ENCODE assay signal across 8 cellular contexts in genomic region chr6:152999538-152999937, GRCh38. TPM values are rescaled to one million over a fixed set of nuclear protein-coding genes. Genes with fewer than 3 reads are reported as not detected.
DNase-seq lines count a peak whose midpoint lies in the region; ATAC-seq, FAIRE-seq and TF ChIP-seq lines count a peak whose summit lies in the region.
"Not testable (repeated sequence)": the region's sequence is repeated elsewhere in the genome, so short reads cannot be mapped to it uniquely, and the experiment has no call there.

No MANE protein-coding gene starts in this region.

- H3K27ac ChIP-seq in CD4-positive, alpha-beta memory T cell (ENCODE audit: low read depth, low read length); MM.1S (ENCODE audit: low read length); endothelial cell of umbilical vein (ENCODE audit: insufficient read depth, low read depth, low read length): not testable (repeated sequence)

- H3K4me1 Mint-ChIP-seq in CD4-positive, alpha-beta memory T cell, result peaks cover 41 to 70% (median 53%) of the 10 kb centered on the region in 4 donors
- peaks cover 46% of the 10 kb centered on the region for H3K4me1 Mint-ChIP-seq in T-helper 2 cell treated with Interferon-gamma antibody and Interleukin-4, amounts not matched to agents 5 μg/mL and 100 μg/mL, for 36 hours (ENCODE audit: low read depth)
- peaks cover 51% of the 10 kb centered on the region for H3K4me1 Mint-ChIP-seq in activated T-cell treated with anti-CD3 and anti-CD28 coated beads, Interleukin-2, amount 50 U/mL, for 4 hours (ENCODE audit: low read depth)
- peaks cover 54% of the 10 kb centered on the region for H3K4me1 Mint-ChIP-seq in activated naive CD8-positive, alpha-beta T cell treated with anti-CD3 and anti-CD28 coated beads, Interleukin-2, amount 50 U/mL, for 24 hours
- H3K4me1 Mint-ChIP-seq in natural killer cell treated with Interleukin-12 subunit alpha and Interleukin-12 subunit beta and Interleukin-15 and Interleukin-18, amount 100 ng/mL, for 72 hours (ENCODE audit: low read depth in 2 of 2), result peaks cover 38 to 54% of the 10 kb centered on the region in 2 donors
- H3K4me1 Mint-ChIP-seq in stimulated activated naive CD8-positive, alpha-beta T cell treated with anti-CD3 and anti-CD28 coated beads, Interleukin-15, Interleukin-2, amounts not matched to agents 100 ng/mL and 50 ng/mL, for 24 hours (ENCODE audit: low read depth), result peaks cover 64% of the 10 kb centered on the region

- peak overlapping the region in 6 of 8 donors; percentile 5 to 72 (median 34) for H3K4me3 Mint-ChIP-seq in CD4-positive, alpha-beta memory T cell
- H3K4me3 Mint-ChIP-seq in T-helper 2 cell treated with Interferon-gamma antibody and Interleukin-4, amounts not matched to agents 5 μg/mL and 100 μg/mL, for 36 hours, result peak overlapping the region; percentile 56
- H3K4me3 Mint-ChIP-seq in activated T-cell treated with anti-CD3 and anti-CD28 coated beads, Interleukin-2, amount 50 U/mL, for 4 hours, result peak overlapping the region; percentile 4
- H3K4me3 Mint-ChIP-seq in activated naive CD8-positive, alpha-beta T cell treated with anti-CD3 and anti-CD28 coated beads, Interleukin-2, amount 50 U/mL, for 24 hours, result peak overlapping the region; percentile 56
- peak overlapping the region; percentile 53 for H3K4me3 Mint-ChIP-seq in natural killer cell treated with Interleukin-12 subunit alpha and Interleukin-12 subunit beta and Interleukin-15 and Interleukin-18, amount 100 ng/mL, for 72 hours
- peak overlapping the region; percentile 70 for H3K4me3 Mint-ChIP-seq in stimulated activated naive CD8-positive, alpha-beta T cell treated with anti-CD3 and anti-CD28 coated beads, Interleukin-15, Interleukin-2, amounts not matched to agents 100 ng/mL and 50 ng/mL, for 24 hours

- not testable (repeated sequence) for H3K9me3 Mint-ChIP-seq in CD4-positive, alpha-beta memory T cell; T-helper 2 cell treated with Interferon-gamma antibody and Interleukin-4, amounts not matched to agents 5 μg/mL and 100 μg/mL, for 36 hours; activated T-cell treated with anti-CD3 and anti-CD28 coated beads, Interleukin-2, amount 50 U/mL, for 4 hours; activated naive CD8-positive, alpha-beta T cell treated with anti-CD3 and anti-CD28 coated beads, Interleukin-2, amount 50 U/mL, for 24 hours; natural killer cell treated with Interleukin-12 subunit alpha and Interleukin-12 subunit beta and Interleukin-15 and Interleukin-18, amount 100 ng/mL, for 72 hours; stimulated activated naive CD8-positive, alpha-beta T cell treated with anti-CD3 and anti-CD28 coated beads, Interleukin-15, Interleukin-2, amounts not matched to agents 100 ng/mL and 50 ng/mL, for 24 hours

- H3K79me2 ChIP-seq in MM.1S (ENCODE audit: low read length) (peaks cover 60% of the 10 kb centered on the region), endothelial cell of umbilical vein (ENCODE audit: control insufficient read depth, insufficient read depth, low read length) (peaks cover 67% of the 10 kb centered on the region)

- H3K4me2 ChIP-seq in MM.1S (ENCODE audit: low read depth, low read length) (0 out of 2 replicates have a peak overlapping the region, but pooled peaks have one; percentile 18), endothelial cell of umbilical vein (ENCODE audit: insufficient read depth, low read length) (peak overlapping the region; percentile 42)

- not testable (repeated sequence) for FAIRE-seq in endothelial cell of umbilical vein (lab: Jason Lieb, UNC)

- not testable (repeated sequence) for H3K4me3 ChIP-seq in CD4-positive, alpha-beta memory T cell (ENCODE audit: low read length in 2 of 2); MM.1S (ENCODE audit: low read length); endothelial cell of umbilical vein (replicated peaks in 1 of 3; ENCODE audit: insufficient read depth in 1 of 3, low read depth in 1 of 3, low read length in 3 of 3)

- not testable (repeated sequence) for H3F3A ChIP-seq in MM.1S (ENCODE audit: insufficient read depth, low read length)

- not testable (repeated sequence) for H3K27me3 Mint-ChIP-seq in CD4-positive, alpha-beta memory T cell; T-helper 2 cell treated with Interferon-gamma antibody and Interleukin-4, amounts not matched to agents 5 μg/mL and 100 μg/mL, for 36 hours (ENCODE audit: low read depth); activated T-cell treated with anti-CD3 and anti-CD28 coated beads, Interleukin-2, amount 50 U/mL, for 4 hours (ENCODE audit: low read depth); activated naive CD8-positive, alpha-beta T cell treated with anti-CD3 and anti-CD28 coated beads, Interleukin-2, amount 50 U/mL, for 24 hours; natural killer cell treated with Interleukin-12 subunit alpha and Interleukin-12 subunit beta and Interleukin-15 and Interleukin-18, amount 100 ng/mL, for 72 hours; stimulated activated naive CD8-positive, alpha-beta T cell treated with anti-CD3 and anti-CD28 coated beads, Interleukin-15, Interleukin-2, amounts not matched to agents 100 ng/mL and 50 ng/mL, for 24 hours

- H3K9ac ChIP-seq in MM.1S (ENCODE audit: low read length); endothelial cell of umbilical vein (replicated peaks; ENCODE audit: extremely low read depth, insufficient read depth, low read length): not testable (repeated sequence)

- peaks cover 56% of the 10 kb centered on the region for H3K4me1 ChIP-seq in CD4-positive, alpha-beta memory T cell (ENCODE audit: insufficient read depth, low read length)
- not testable (repeated sequence) for H3K4me1 ChIP-seq in MM.1S (ENCODE audit: low read length)
- H3K4me1 ChIP-seq in endothelial cell of umbilical vein (ENCODE audit: control insufficient read depth, extremely low read depth, insufficient read depth, low read length), result peaks cover 22% of the 10 kb centered on the region

- H3K36me3 Mint-ChIP-seq in CD4-positive, alpha-beta memory T cell, result peaks cover 22 to 49% of the 10 kb centered on the region in 2 donors
- H3K36me3 Mint-ChIP-seq in T-helper 2 cell treated with Interferon-gamma antibody and Interleukin-4, amounts not matched to agents 5 μg/mL and 100 μg/mL, for 36 hours (ENCODE audit: low read depth), result peaks cover 53% of the 10 kb centered on the region
- H3K36me3 Mint-ChIP-seq in activated T-cell treated with anti-CD3 and anti-CD28 coated beads, Interleukin-2, amount 50 U/mL, for 4 hours (ENCODE audit: insufficient read depth), result peaks cover 23% of the 10 kb centered on the region
- peaks cover 41% of the 10 kb centered on the region for H3K36me3 Mint-ChIP-seq in activated naive CD8-positive, alpha-beta T cell treated with anti-CD3 and anti-CD28 coated beads, Interleukin-2, amount 50 U/mL, for 24 hours (ENCODE audit: low read depth)
- H3K36me3 Mint-ChIP-seq in natural killer cell treated with Interleukin-12 subunit alpha and Interleukin-12 subunit beta and Interleukin-15 and Interleukin-18, amount 100 ng/mL, for 72 hours, result peaks cover 29% of the 10 kb centered on the region
- peaks cover 51% of the 10 kb centered on the region for H3K36me3 Mint-ChIP-seq in stimulated activated naive CD8-positive, alpha-beta T cell treated with anti-CD3 and anti-CD28 coated beads, Interleukin-15, Interleukin-2, amounts not matched to agents 100 ng/mL and 50 ng/mL, for 24 hours (ENCODE audit: low read depth)

- dilution Hi-C loops in endothelial cell of umbilical vein (cut with MboI; ENCODE audit: extremely low pct_ligation_motif_present, low sequenced_read_pairs), result not testable (repeated sequence)

- H3K9me1 ChIP-seq in endothelial cell of umbilical vein (replicated peaks; ENCODE audit: control insufficient read depth, extremely low read depth, insufficient read depth, low read length), result not testable (repeated sequence)

- H3K27me3 ChIP-seq in CD4-positive, alpha-beta memory T cell (ENCODE audit: insufficient read depth, low read length); MM.1S (replicated peaks; ENCODE audit: insufficient read depth, low read length); endothelial cell of umbilical vein (ENCODE audit: control insufficient read depth in 2 of 2, insufficient read depth in 2 of 2, low read length in 2 of 2): not testable (repeated sequence)

- H3K36me3 ChIP-seq in CD4-positive, alpha-beta memory T cell (ENCODE audit: insufficient read depth, low read length), result peaks cover 12% of the 10 kb centered on the region
- H3K36me3 ChIP-seq in MM.1S (replicated peaks; ENCODE audit: insufficient read depth, low read length); endothelial cell of umbilical vein (ENCODE audit: control insufficient read depth in 2 of 2, extremely low read depth in 1 of 2, insufficient read depth in 2 of 2, low read length in 2 of 2): not testable (repeated sequence)

- not testable (repeated sequence) for H3K9me3 ChIP-seq in CD4-positive, alpha-beta memory T cell (ENCODE audit: control insufficient read depth in 1 of 2, low read length in 2 of 2); MM.1S (replicated peaks; ENCODE audit: insufficient read depth, low read length); endothelial cell of umbilical vein (replicated peaks; ENCODE audit: control insufficient read depth, insufficient read depth, low read length)

- not testable (repeated sequence) for BruUV-seq in endothelial cell of umbilical vein (replicated peaks; lab: Mats Ljungman, UMichigan)

- CTCF ChIA-PET in CD4-positive, alpha-beta memory T cell (lab: Charles Lee; ENCODE audit: partially characterized antibody), result interaction anchor here (1.3 kb wide), 1 partner anchor 46 kb away, joined by 4 read pairs; no protein-coding TSS in a partner anchor
- CTCF ChIA-PET in endothelial cell of umbilical vein (lab: Charles Lee), result interaction anchor here (0.7 kb wide), 1 partner anchor 45 kb away, joined by 3 read pairs; no protein-coding TSS in a partner anchor

- not testable (repeated sequence) for ATAC-seq in activated T-cell treated with anti-CD3 and anti-CD28 coated beads, Interleukin-2, amount 50 U/mL, for 4 hours; activated naive CD8-positive, alpha-beta T cell treated with anti-CD3 and anti-CD28 coated beads, Interleukin-2, amount 50 U/mL, for 24 hours; natural killer cell treated with Interleukin-12 subunit alpha and Interleukin-12 subunit beta and Interleukin-15 and Interleukin-18, amount 100 ng/mL, for 72 hours

- not testable (repeated sequence) for DNase-seq in CD4-positive, alpha-beta memory T cell; MM.1S; T-helper 2 cell treated with Interferon-gamma antibody and Interleukin-4, amounts not matched to agents 5 μg/mL and 100 μg/mL, for 36 hours (ENCODE audit: low spot score); activated T-cell treated with anti-CD3 and anti-CD28 coated beads, Interleukin-2, amount 50 U/mL, for 4 hours; activated naive CD8-positive, alpha-beta T cell treated with anti-CD3 and anti-CD28 coated beads, Interleukin-2, amount 50 U/mL, for 24 hours; endothelial cell of umbilical vein (ENCODE audit: low read depth, low spot score); natural killer cell treated with Interleukin-12 subunit alpha and Interleukin-12 subunit beta and Interleukin-15 and Interleukin-18, amount 100 ng/mL, for 72 hours (ENCODE audit: low spot score)

- intact Hi-C loops in CD4-positive, alpha-beta memory T cell (cut with micrococcal nuclease); endothelial cell of umbilical vein (cut with micrococcal nuclease): not testable (repeated sequence)

- POLR2A ChIA-PET in CD4-positive, alpha-beta memory T cell (lab: Charles Lee; ENCODE audit: partially characterized antibody), result interaction anchor here (1.0 to 1.6 kb wide), 2 partner anchors 14 to 16 kb away, joined by 3 to 10 read pairs; partner anchors contain the start of gene FBXO5
- POLR2A ChIA-PET in endothelial cell of umbilical vein (lab: Charles Lee), result not testable (repeated sequence)

- peak overlapping the region in 5 of 7 donors; percentile 5 to 81 (median 33) for H3K27ac Mint-ChIP-seq in CD4-positive, alpha-beta memory T cell
- H3K27ac Mint-ChIP-seq in T-helper 2 cell treated with Interferon-gamma antibody and Interleukin-4, amounts not matched to agents 5 μg/mL and 100 μg/mL, for 36 hours, result peak overlapping the region; percentile 38
- H3K27ac Mint-ChIP-seq in activated naive CD8-positive, alpha-beta T cell treated with anti-CD3 and anti-CD28 coated beads, Interleukin-2, amount 50 U/mL, for 24 hours, result peak overlapping the region; percentile 16
- peak overlapping the region in 1 of 2 donors; percentile 15 for H3K27ac Mint-ChIP-seq in natural killer cell treated with Interleukin-12 subunit alpha and Interleukin-12 subunit beta and Interleukin-15 and Interleukin-18, amount 100 ng/mL, for 72 hours
- H3K27ac Mint-ChIP-seq in stimulated activated naive CD8-positive, alpha-beta T cell treated with anti-CD3 and anti-CD28 coated beads, Interleukin-15, Interleukin-2, amounts not matched to agents 100 ng/mL and 50 ng/mL, for 24 hours, result peak overlapping the region; percentile 31

- TF ChIP-seq CTCF in MM.1S (IDR thresholded peaks at IDR 0.05; ENCODE audit: low read length); endothelial cell of umbilical vein (IDR thresholded peaks at IDR 0.05; ENCODE audit: extremely low read depth in 1 of 2, insufficient read depth in 1 of 2, low read depth in 1 of 2, low read length in 2 of 2): not testable (repeated sequence)

- not testable (repeated sequence) for H3K9me2 ChIP-seq in MM.1S (replicated peaks; ENCODE audit: insufficient read depth, low read length)

- not testable (repeated sequence) for H4K20me1 ChIP-seq in MM.1S (ENCODE audit: insufficient read depth, low read length); endothelial cell of umbilical vein (replicated peaks; ENCODE audit: control insufficient read depth, extremely low read depth, insufficient read depth, low read length)

- not testable (repeated sequence) for TF ChIP-seq POLR2A in endothelial cell of umbilical vein (IDR thresholded peaks at IDR 0.05; ENCODE audit: low read depth, low read length)

- H2AFZ ChIP-seq in MM.1S (ENCODE audit: low read length); endothelial cell of umbilical vein (ENCODE audit: low read depth, low read length): not testable (repeated sequence)

RNA-seq across cellular contexts. Expression of gene MTRF1L, which starts 3.0 kb away (rescaled TPM):
- 10 to 100 TPM; 17.3 to 18.3 TPM for total RNA-seq in CD4-positive, alpha-beta memory T cell
- polyA plus RNA-seq in CD4-positive, alpha-beta memory T cell, result 1 to 10 TPM; 5.1 to 6.6 TPM
- total RNA-seq in activated T-cell treated with anti-CD3 and anti-CD28 coated beads, Interleukin-2, amount 50 U/mL, for 4 hours, result 10 to 100 TPM; 20.3 to 23.7 (median 21.6) TPM
- 27.5 and 31.2 TPM in 2 replicates for total RNA-seq in endothelial cell of umbilical vein
- 5.2 and 6.2 TPM in 2 replicates for polyA plus RNA-seq in endothelial cell of umbilical vein
- 8.3 and 9.1 TPM in 2 replicates for polyA plus RNA-seq in endothelial cell of umbilical vein (2011; cell fraction: cytosol; rRNA removed)
- polyA plus RNA-seq in endothelial cell of umbilical vein (2011; cell fraction: nucleus; rRNA removed), result 20.5 and 32.0 TPM in 2 replicates
- polyA plus RNA-seq in endothelial cell of umbilical vein (2012), result 9.5 and 19.1 TPM in 2 replicates
- polyA minus RNA-seq in endothelial cell of umbilical vein, result 10.5 and 10.9 TPM in 2 replicates
- 8.8 TPM for polyA minus RNA-seq in endothelial cell of umbilical vein (2011; cell fraction: cytosol; rRNA and poly(A)+ RNA removed)
- polyA minus RNA-seq in endothelial cell of umbilical vein (2011; cell fraction: nucleus; rRNA and poly(A)+ RNA removed), result 39.7 and 47.9 TPM in 2 replicates
- 10 to 100 TPM; 23.6 to 30.8 TPM for total RNA-seq in natural killer cell treated with Interleukin-12 subunit alpha and Interleukin-12 subunit beta and Interleukin-15 and Interleukin-18, amount 100 ng/mL, for 72 hours

RNA-seq across cellular contexts. Expression of gene FBXO5, which starts 16.7 kb away (rescaled TPM):
- total RNA-seq in CD4-positive, alpha-beta memory T cell, result 10 to 100 TPM in 1 of 2 experiments, 1 to 10 TPM in 1; 9.9 to 10.4 TPM
- 1 to 10 TPM; 4.8 to 8.8 TPM for polyA plus RNA-seq in CD4-positive, alpha-beta memory T cell
- 10 to 100 TPM in 2 of 3 donors, 1 to 10 TPM in 1; 9.7 to 10.6 (median 10.0) TPM for total RNA-seq in activated T-cell treated with anti-CD3 and anti-CD28 coated beads, Interleukin-2, amount 50 U/mL, for 4 hours
- 27.1 and 28.1 TPM in 2 replicates for total RNA-seq in endothelial cell of umbilical vein
- polyA plus RNA-seq in endothelial cell of umbilical vein, result 5.4 and 6.1 TPM in 2 replicates
- 13.4 and 13.9 TPM in 2 replicates for polyA plus RNA-seq in endothelial cell of umbilical vein (2011; cell fraction: cytosol; rRNA removed)
- 13.0 and 17.5 TPM in 2 replicates for polyA plus RNA-seq in endothelial cell of umbilical vein (2011; cell fraction: nucleus; rRNA removed)
- polyA plus RNA-seq in endothelial cell of umbilical vein (2012), result 6.4 and 15.2 TPM in 2 replicates
- polyA minus RNA-seq in endothelial cell of umbilical vein, result 4.0 and 4.8 TPM in 2 replicates
- polyA minus RNA-seq in endothelial cell of umbilical vein (2011; cell fraction: cytosol; rRNA and poly(A)+ RNA removed), result 13.0 TPM
- 8.8 and 12.2 TPM in 2 replicates for polyA minus RNA-seq in endothelial cell of umbilical vein (2011; cell fraction: nucleus; rRNA and poly(A)+ RNA removed)
- total RNA-seq in natural killer cell treated with Interleukin-12 subunit alpha and Interleukin-12 subunit beta and Interleukin-15 and Interleukin-18, amount 100 ng/mL, for 72 hours, result 10 to 100 TPM; 26.3 to 33.9 TPM

Comparison
In these comparisons a context has a peak if more than half of its experiments do, and no peak if none do; other contexts are left out.
1. H3K4me3 Mint-ChIP-seq: peak in every context shown above with its lines; median percentile 70 in stimulated activated naive CD8-positive, alpha-beta T cell treated with anti-CD3 and anti-CD28 coated beads, Interleukin-15, Interleukin-2, amounts not matched to agents 100 ng/mL and 50 ng/mL, for 24 hours; 56 in T-helper 2 cell treated with Interferon-gamma antibody and Interleukin-4, amounts not matched to agents 5 μg/mL and 100 μg/mL, for 36 hours; 56 in activated naive CD8-positive, alpha-beta T cell treated with anti-CD3 and anti-CD28 coated beads, Interleukin-2, amount 50 U/mL, for 24 hours; 53 in natural killer cell treated with Interleukin-12 subunit alpha and Interleukin-12 subunit beta and Interleukin-15 and Interleukin-18, amount 100 ng/mL, for 72 hours; 34 in CD4-positive, alpha-beta memory T cell; 4 in activated T-cell treated with anti-CD3 and anti-CD28 coated beads, Interleukin-2, amount 50 U/mL, for 4 hours.